1 cellular context compared by ENCODE assay signal in genomic region chr11:68968306-68969255, GRCh38.
TF ChIP-seq lines count a peak whose summit lies in the region.

No MANE protein-coding gene starts in this region.

TF ChIP-seq in WTC11, 78 proteins besides CTCF, POLR2A, EP300 and RAD21 (continued from another document):
- TF ChIP-seq, protein P1, sequence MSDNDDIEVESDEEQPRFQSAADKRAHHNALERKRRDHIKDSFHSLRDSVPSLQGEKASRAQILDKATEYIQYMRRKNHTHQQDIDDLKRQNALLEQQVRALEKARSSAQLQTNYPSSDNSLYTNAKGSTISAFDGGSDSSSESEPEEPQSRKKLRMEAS (CRISPR knock-in tag; IDR thresholded peaks at IDR 0.05): no peak
- TF ChIP-seq GABPB1 (CRISPR knock-in tag; IDR thresholded peaks at IDR 0.05) (no peak), ZNF219 (CRISPR knock-in tag; IDR thresholded peaks at IDR 0.05; ENCODE audit: borderline replicate concordance) (no peak), MXD4 (CRISPR knock-in tag; IDR thresholded peaks at IDR 0.05; ENCODE audit: borderline replicate concordance) (no peak), ARID4B (CRISPR knock-in tag; IDR thresholded peaks at IDR 0.05; ENCODE audit: borderline replicate concordance) (no peak), JAZF1 (CRISPR knock-in tag; IDR thresholded peaks at IDR 0.05) (no peak), HMGA2 (CRISPR knock-in tag; IDR thresholded peaks at IDR 0.05) (no peak), ESRRA (CRISPR knock-in tag; IDR thresholded peaks at IDR 0.05; ENCODE audit: borderline replicate concordance) (no peak), TCF7 (CRISPR knock-in tag; IDR thresholded peaks at IDR 0.05; ENCODE audit: low read depth) (no peak), ZNF671 (CRISPR knock-in tag; IDR thresholded peaks at IDR 0.05) (no peak)
- TF ChIP-seq, protein P2, sequence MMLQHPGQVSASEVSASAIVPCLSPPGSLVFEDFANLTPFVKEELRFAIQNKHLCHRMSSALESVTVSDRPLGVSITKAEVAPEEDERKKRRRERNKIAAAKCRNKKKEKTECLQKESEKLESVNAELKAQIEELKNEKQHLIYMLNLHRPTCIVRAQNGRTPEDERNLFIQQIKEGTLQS (CRISPR knock-in tag; conservative IDR thresholded peaks at IDR 0.05): no peak
- TF ChIP-seq, protein P3, sequence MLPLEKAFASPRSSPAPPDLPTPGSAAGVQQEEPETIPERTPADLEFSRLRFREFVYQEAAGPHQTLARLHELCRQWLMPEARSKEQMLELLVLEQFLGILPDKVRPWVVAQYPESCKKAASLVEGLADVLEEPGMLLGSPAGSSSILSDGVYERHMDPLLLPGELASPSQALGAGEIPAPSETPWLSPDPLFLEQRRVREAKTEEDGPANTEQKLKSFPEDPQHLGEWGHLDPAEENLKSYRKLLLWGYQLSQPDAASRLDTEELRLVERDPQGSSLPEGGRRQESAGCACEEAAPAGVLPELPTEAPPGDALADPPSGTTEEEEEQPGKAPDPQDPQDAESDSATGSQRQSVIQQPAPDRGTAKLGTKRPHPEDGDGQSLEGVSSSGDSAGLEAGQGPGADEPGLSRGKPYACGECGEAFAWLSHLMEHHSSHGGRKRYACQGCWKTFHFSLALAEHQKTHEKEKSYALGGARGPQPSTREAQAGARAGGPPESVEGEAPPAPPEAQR (CRISPR knock-in tag; IDR thresholded peaks at IDR 0.05): no peak
- TF ChIP-seq, protein P4, sequence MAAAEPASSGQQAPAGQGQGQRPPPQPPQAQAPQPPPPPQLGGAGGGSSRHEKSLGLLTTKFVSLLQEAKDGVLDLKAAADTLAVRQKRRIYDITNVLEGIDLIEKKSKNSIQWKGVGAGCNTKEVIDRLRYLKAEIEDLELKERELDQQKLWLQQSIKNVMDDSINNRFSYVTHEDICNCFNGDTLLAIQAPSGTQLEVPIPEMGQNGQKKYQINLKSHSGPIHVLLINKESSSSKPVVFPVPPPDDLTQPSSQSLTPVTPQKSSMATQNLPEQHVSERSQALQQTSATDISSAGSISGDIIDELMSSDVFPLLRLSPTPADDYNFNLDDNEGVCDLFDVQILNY (CRISPR knock-in tag; IDR thresholded peaks at IDR 0.05): no peak
